ENCODE assay signal across 23 cellular contexts in genomic region chr6:116938305-116938704, GRCh38.
"Had no signal": no experiment of that assay in that cellular context is flagged by ENCODE, and none has a peak within 500 bp of the region (broad histone marks: within the 10 kb centered on the region; RNA-seq: fewer than 3 reads in every experiment).

No MANE protein-coding gene starts in this region.

- ATAC-seq: effector memory CD8-positive, alpha-beta T cell; esophagus mucosa; foreskin keratinocyte; gastroesophageal sphincter; heart left ventricle; heart right ventricle had no signal

- H3K4me1 ChIP-seq: colonic mucosa, esophagus muscularis mucosa, esophagus squamous epithelium, foreskin keratinocyte, gastroesophageal sphincter, heart left ventricle, heart right ventricle had no signal

- DNase-seq: colonic mucosa; cortex of kidney; dermis blood vessel endothelial cell; dorsolateral prefrontal cortex; effector CD4-positive, alpha-beta T cell; effector CD8-positive, alpha-beta T cell; effector memory CD4-positive, alpha-beta T cell; effector memory CD8-positive, alpha-beta T cell; endodermal cell; erythroblast; esophagus squamous epithelium; foreskin fibroblast; foreskin keratinocyte; foreskin melanocyte; glutamatergic neuron; head of caudate nucleus; heart left ventricle; heart right ventricle had no signal

- H3K36me3 ChIP-seq: colonic mucosa, esophagus muscularis mucosa, esophagus squamous epithelium, gastroesophageal sphincter, heart left ventricle, heart right ventricle had no signal

- H3K27me3 ChIP-seq: colonic mucosa, esophagus muscularis mucosa, esophagus squamous epithelium, foreskin keratinocyte, gastroesophageal sphincter had no signal

- H3K27ac ChIP-seq: colonic mucosa, coronary artery, dorsolateral prefrontal cortex, epithelial cell of prostate, esophagus muscularis mucosa, esophagus squamous epithelium, foreskin keratinocyte, gastroesophageal sphincter, heart left ventricle, heart right ventricle had no signal

- H3K9me3 ChIP-seq: colonic mucosa, esophagus muscularis mucosa, esophagus squamous epithelium, gastroesophageal sphincter, heart left ventricle, heart right ventricle had no signal

- H3K4me3 ChIP-seq: colonic mucosa, coronary artery, dorsolateral prefrontal cortex, esophagus muscularis mucosa, esophagus squamous epithelium, gastroesophageal sphincter, heart left ventricle, heart right ventricle had no signal
